ENCODE assay signal across 18 cellular contexts in the genomic region with DNA sequence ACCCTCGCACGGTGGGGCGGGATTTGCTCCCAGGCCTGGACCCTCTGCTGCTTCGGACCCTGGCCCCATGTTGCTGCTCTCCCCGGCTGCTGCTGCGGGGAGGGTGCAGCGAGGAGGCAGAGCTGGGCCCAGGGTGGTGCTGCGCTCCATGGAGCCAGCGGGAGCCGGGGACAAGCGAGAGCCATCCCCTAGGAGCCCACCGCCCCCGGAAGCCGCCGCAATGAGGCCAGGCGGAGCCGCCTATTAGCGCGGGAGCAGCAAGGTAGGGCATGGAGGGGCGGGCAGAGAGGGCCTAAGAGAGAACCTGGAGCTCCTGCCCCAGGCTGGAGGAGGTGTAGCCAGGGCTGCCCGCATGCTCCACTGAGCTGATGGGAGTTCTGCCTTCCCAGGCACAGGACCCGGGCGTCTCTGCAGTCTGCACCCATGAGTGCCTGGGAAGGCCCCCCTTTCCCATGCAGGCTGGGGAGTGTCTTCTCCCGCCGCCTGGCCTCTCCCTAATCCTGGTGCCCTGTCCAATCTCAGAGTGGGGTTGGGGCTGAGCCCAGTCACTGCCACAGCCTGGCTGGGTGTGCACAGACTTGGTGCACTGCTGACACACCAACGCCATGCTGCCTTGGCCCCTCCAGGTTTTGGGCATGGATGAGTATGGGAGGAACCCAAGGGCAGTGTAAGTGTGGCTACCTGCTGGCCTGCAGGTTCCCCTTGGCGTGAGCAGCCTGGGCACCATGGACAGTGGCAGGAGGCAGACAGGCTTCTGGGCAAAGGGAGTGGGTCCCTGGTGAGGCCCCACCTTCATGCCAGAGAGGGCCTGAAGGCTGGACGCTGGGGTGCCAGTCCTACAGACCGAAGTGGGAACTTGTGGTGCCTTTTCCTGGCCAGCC.
"Had no signal": no experiment of that assay in that cellular context is flagged by ENCODE, and none has a peak within 500 bp of the region (broad histone marks: within the 10 kb centered on the region; RNA-seq: fewer than 3 reads in every experiment).

No MANE protein-coding gene starts in this region.

- H3K36me3 ChIP-seq: brain microvascular endothelial cell, colonic mucosa, prostate gland, right atrium auricular region, thoracic aorta had no signal

- H3K4me3 ChIP-seq: colonic mucosa, prostate gland, right atrium auricular region, skin epidermis, thoracic aorta had no signal

- H3K27ac Mint-ChIP-seq: endodermal cell, nephron progenitor cell had no signal

- DNase-seq: activated naive CD4-positive, alpha-beta T cell; anterior cingulate cortex; brain microvascular endothelial cell; central memory CD4-positive, alpha-beta T cell; colonic mucosa; endodermal cell; foreskin melanocyte; islet precursor cell; midbrain; nephron progenitor cell; occipital lobe; T1000 had no signal

- H3K27me3 ChIP-seq: brain microvascular endothelial cell, colonic mucosa, right atrium auricular region had no signal

- H3K4me3 Mint-ChIP-seq: endodermal cell, nephron progenitor cell had no signal

- H3K9me3 ChIP-seq: colonic mucosa, prostate gland, right atrium auricular region, thoracic aorta had no signal

- ATAC-seq: activated CD4-positive, CD25-positive, alpha-beta regulatory T cell treated with anti-CD3 and anti-CD28 coated beads, Interleukin-2, amount 50 U/mL, for 24 hours had no signal

- H3K4me1 ChIP-seq: colonic mucosa, prostate gland, right atrium auricular region had no signal

- H3K27ac ChIP-seq: brain microvascular endothelial cell, colonic mucosa, epithelial cell of prostate, prostate gland, right atrium auricular region, skin epidermis, thoracic aorta had no signal

- H3K9me3 Mint-ChIP-seq: endodermal cell, nephron progenitor cell had no signal
